In genomic region chr22:24265734-24266133, GRCh38 we compare ENCODE assay signal across 24 cellular contexts. TPM values are rescaled to one million over a fixed set of nuclear protein-coding genes. Genes with fewer than 3 reads are reported as not detected.
DNase-seq lines count a peak whose midpoint lies in the region; ATAC-seq and TF ChIP-seq lines count a peak whose summit lies in the region.
"Had no signal": no experiment of that assay in that cellular context is flagged by ENCODE, and none has a peak within 500 bp of the region (broad histone marks: within the 10 kb centered on the region; RNA-seq: fewer than 3 reads in every experiment).

No MANE protein-coding gene starts in this region.

- H2AFZ ChIP-seq in mesenchymal stem cell (ENCODE audit: low read depth, low read length): no peak overlapping the region

- no peak overlapping the region for H3K23ac ChIP-seq in mesenchymal stem cell (ENCODE audit: low read length in 2 of 2)

- TF ChIP-seq CTCF in CD8-positive, alpha-beta T cell (IDR thresholded peaks at IDR 0.05): no peak
- no peak for TF ChIP-seq CTCF in GM10248 (IDR thresholded peaks at IDR 0.05; ENCODE audit: control extremely low read depth, extremely low read depth, low read depth, missing control alignments)

- peak; percentile 48 for DNase-seq in EH (ENCODE audit: low read depth)
- DNase-seq in M059J (ENCODE audit: low read depth): peak; percentile 48
- DNase-seq in adipocyte (ENCODE audit: low read depth): peak; percentile 18
- no peak for DNase-seq in mesenchymal stem cell
- DNase-seq in CD8-positive, alpha-beta T cell: no peak
- DNase-seq in GM10248 (ENCODE audit: extremely low spot score): no peak
- DNase-seq: activated CD4-positive, alpha-beta memory T cell treated with anti-CD3 and anti-CD28 coated beads, Interleukin-2, amount 10 ng/mL, durations not matched to agents 7 days and 5 days; activated CD4-positive, alpha-beta T cell treated with anti-CD3 and anti-CD28 coated beads for 1 hour; activated CD8-positive, alpha-beta memory T cell treated with anti-CD3 and anti-CD28 coated beads, Interleukin-2, amount 50 U/mL, for 48 hours; activated naive CD4-positive, alpha-beta T cell treated with anti-CD3 and anti-CD28 coated beads, Interleukin-2, amount 10 ng/mL, durations not matched to agents 7 days and 5 days; body of pancreas; DMS79 treated with DMSO at 0.1 percent for 48 hours; NCI-H146; NCI-H748 treated with DMSO at 0.1 percent for 48 hours; pancreas; T-helper 2 cell; transverse colon had no signal

- no peak overlapping the region for H3K4me2 ChIP-seq in mesenchymal stem cell (ENCODE audit: low read length, poor library complexity, severe bottlenecking)

- no peak overlapping the region for H2AK5ac ChIP-seq in mesenchymal stem cell (ENCODE audit: low read length, severe bottlenecking)

- H3K18ac ChIP-seq in mesenchymal stem cell (ENCODE audit: low read depth in 1 of 2, low read length in 2 of 2): peak overlapping the region; percentile 52 to 78

- H2BK120ac ChIP-seq in mesenchymal stem cell (ENCODE audit: low read depth, low read length): peak overlapping the region; percentile 6

- H3K4me1 ChIP-seq in adipocyte (ENCODE audit: control insufficient read depth, insufficient read depth, low read length): peaks cover 5% of the 10 kb centered on the region
- peaks cover 2% of the 10 kb centered on the region for H3K4me1 ChIP-seq in mesenchymal stem cell (ENCODE audit: control insufficient read depth, insufficient read depth, low read depth, low read length)
- H3K4me1 ChIP-seq in CD8-positive, alpha-beta T cell (ENCODE audit: insufficient read depth, low read length): no peaks in the 10 kb centered on the region
- H3K4me1 ChIP-seq: body of pancreas, pancreas had no signal

- no peak overlapping the region for H3K27ac Mint-ChIP-seq in CD8-positive, alpha-beta T cell
- H3K27ac Mint-ChIP-seq: activated CD4-positive, alpha-beta memory T cell treated with anti-CD3 and anti-CD28 coated beads, Interleukin-2, amount 10 ng/mL, durations not matched to agents 7 days and 5 days; activated naive CD4-positive, alpha-beta T cell treated with anti-CD3 and anti-CD28 coated beads, Interleukin-2, amount 10 ng/mL, durations not matched to agents 7 days and 5 days; activated T-helper 1 cell treated with anti-CD3 and anti-CD28 coated beads, Interleukin-12 subunit alpha, Interleukin-12 subunit beta, Interleukin-2, Interleukin-4 antibody, amounts not matched to agents 30 ng/mL and 10 ng/mL and 1 ng/mL, durations not matched to agents 14 hours and 24 hours and 36 hours; stimulated activated effector memory CD8-positive, alpha-beta T cell treated with anti-CD3 and anti-CD28 coated beads, Interleukin-12 subunit alpha, Interleukin-12 subunit beta, amount 100 ng/mL, for 72 hours had no signal

- peak overlapping the region; percentile 40 to 81 for H3K4ac ChIP-seq in mesenchymal stem cell (ENCODE audit: low read depth in 1 of 2, low read length in 2 of 2)

- H3K36me3 ChIP-seq in adipocyte (ENCODE audit: control insufficient read depth, insufficient read depth, low read length, severe bottlenecking) (no peaks in the 10 kb centered on the region), mesenchymal stem cell (ENCODE audit: control insufficient read depth in 1 of 2, insufficient read depth in 2 of 2, low read depth in 1 of 2, low read length in 2 of 2) (no peaks in the 10 kb centered on the region)
- H3K36me3 ChIP-seq in CD8-positive, alpha-beta T cell (ENCODE audit: insufficient read depth, low read length): no peaks in the 10 kb centered on the region
- H3K36me3 ChIP-seq: pancreas, transverse colon had no signal

- H3K9ac ChIP-seq in adipocyte (ENCODE audit: low read length) (no peak overlapping the region), mesenchymal stem cell (ENCODE audit: low read length) (no peak overlapping the region)

- POLR2A ChIA-PET in CD8-positive, alpha-beta T cell (lab: Charles Lee): no interaction called here
- POLR2A ChIA-PET in GM10248 (lab: Yijun Ruan, JAX): no interaction called here

- no peak overlapping the region for H2BK15ac ChIP-seq in mesenchymal stem cell (ENCODE audit: low read depth, poor library complexity, severe bottlenecking)

- no peaks in the 10 kb centered on the region for H3K9me3 Mint-ChIP-seq in CD8-positive, alpha-beta T cell
- H3K9me3 Mint-ChIP-seq: activated CD4-positive, alpha-beta memory T cell treated with anti-CD3 and anti-CD28 coated beads, Interleukin-2, amount 10 ng/mL, durations not matched to agents 7 days and 5 days; activated naive CD4-positive, alpha-beta T cell treated with anti-CD3 and anti-CD28 coated beads, Interleukin-2, amount 10 ng/mL, durations not matched to agents 7 days and 5 days; activated T-helper 1 cell treated with anti-CD3 and anti-CD28 coated beads, Interleukin-12 subunit alpha, Interleukin-12 subunit beta, Interleukin-2, Interleukin-4 antibody, amounts not matched to agents 30 ng/mL and 10 ng/mL and 1 ng/mL, durations not matched to agents 14 hours and 24 hours and 36 hours; CD14-positive monocyte; stimulated activated effector memory CD8-positive, alpha-beta T cell treated with anti-CD3 and anti-CD28 coated beads, Interleukin-12 subunit alpha, Interleukin-12 subunit beta, amount 100 ng/mL, for 72 hours had no signal

- H3K36me3 Mint-ChIP-seq in CD8-positive, alpha-beta T cell: no peaks in the 10 kb centered on the region
- H3K36me3 Mint-ChIP-seq: activated naive CD4-positive, alpha-beta T cell treated with anti-CD3 and anti-CD28 coated beads, Interleukin-2, amount 10 ng/mL, durations not matched to agents 7 days and 5 days; CD14-positive monocyte had no signal

- H2BK12ac ChIP-seq in mesenchymal stem cell (ENCODE audit: low read length in 2 of 2): peak overlapping the region; percentile 33 to 61

- no peak overlapping the region for H3K4me3 Mint-ChIP-seq in CD8-positive, alpha-beta T cell
- H3K4me3 Mint-ChIP-seq: activated CD4-positive, alpha-beta memory T cell treated with anti-CD3 and anti-CD28 coated beads, Interleukin-2, amount 10 ng/mL, durations not matched to agents 7 days and 5 days; activated naive CD4-positive, alpha-beta T cell treated with anti-CD3 and anti-CD28 coated beads, Interleukin-2, amount 10 ng/mL, durations not matched to agents 7 days and 5 days; activated T-helper 1 cell treated with anti-CD3 and anti-CD28 coated beads, Interleukin-12 subunit alpha, Interleukin-12 subunit beta, Interleukin-2, Interleukin-4 antibody, amounts not matched to agents 30 ng/mL and 10 ng/mL and 1 ng/mL, durations not matched to agents 14 hours and 24 hours and 36 hours; CD14-positive monocyte; stimulated activated effector memory CD8-positive, alpha-beta T cell treated with anti-CD3 and anti-CD28 coated beads, Interleukin-12 subunit alpha, Interleukin-12 subunit beta, amount 100 ng/mL, for 72 hours had no signal

- no peak overlapping the region for H3K14ac ChIP-seq in mesenchymal stem cell (ENCODE audit: low read length in 2 of 2)

- no peaks in the 10 kb centered on the region for H3K79me1 ChIP-seq in mesenchymal stem cell (replicated peaks; ENCODE audit: low read length, poor library complexity, severe bottlenecking)

- peaks cover 2% of the 10 kb centered on the region for H3K4me1 Mint-ChIP-seq in CD8-positive, alpha-beta T cell (ENCODE audit: low read depth)

- H4K8ac ChIP-seq in mesenchymal stem cell (ENCODE audit: low read length): no peak overlapping the region

- H3K27me3 ChIP-seq in adipocyte (replicated peaks; ENCODE audit: control insufficient read depth, insufficient read depth, low read length): no peaks in the 10 kb centered on the region
- H3K27me3 ChIP-seq in mesenchymal stem cell (ENCODE audit: control insufficient read depth in 1 of 2, insufficient read depth in 1 of 2, low read length in 2 of 2): no peaks in the 10 kb centered on the region
- no peaks in the 10 kb centered on the region for H3K27me3 ChIP-seq in CD8-positive, alpha-beta T cell (ENCODE audit: insufficient read depth, low read length)
- H3K27me3 ChIP-seq: body of pancreas, pancreas, transverse colon had no signal

- ATAC-seq in CD8-positive, alpha-beta T cell: no peak
- no peak for ATAC-seq in GM21390 (IDR thresholded peaks at IDR 0.05; ENCODE audit: unreplicated experiment)
- ATAC-seq: body of pancreas; left lobe of liver; pancreas; stimulated activated effector memory CD8-positive, alpha-beta T cell treated with anti-CD3 and anti-CD28 coated beads, Interleukin-12 subunit alpha, Interleukin-12 subunit beta, amount 100 ng/mL, for 72 hours had no signal

- CTCF ChIA-PET in CD8-positive, alpha-beta T cell (lab: Charles Lee): no interaction called here
- CTCF ChIA-PET in GM10248 (lab: Yijun Ruan, JAX): no interaction called here

- H3K9me3 ChIP-seq in adipocyte (ENCODE audit: control insufficient read depth, low read length) (no peaks in the 10 kb centered on the region), mesenchymal stem cell (ENCODE audit: control insufficient read depth, low read length) (no peaks in the 10 kb centered on the region)
- H3K9me3 ChIP-seq in CD8-positive, alpha-beta T cell (ENCODE audit: low read length): no peaks in the 10 kb centered on the region
- H3K9me3 ChIP-seq: body of pancreas, pancreas, transverse colon had no signal

- no peak overlapping the region for H3K27ac ChIP-seq in mesenchymal stem cell (ENCODE audit: low read length, poor library complexity, severe bottlenecking)
- no peak overlapping the region for H3K27ac ChIP-seq in CD8-positive, alpha-beta T cell (ENCODE audit: low read depth, low read length)
- H3K27ac ChIP-seq: body of pancreas, HL-60, pancreas, RWPE1, transverse colon had no signal

- peak overlapping the region; percentile 53 for H4K91ac ChIP-seq in mesenchymal stem cell (ENCODE audit: low read length)

- H3K27me3 Mint-ChIP-seq in CD8-positive, alpha-beta T cell (ENCODE audit: low read depth): no peaks in the 10 kb centered on the region
- H3K27me3 Mint-ChIP-seq: activated CD4-positive, alpha-beta memory T cell treated with anti-CD3 and anti-CD28 coated beads, Interleukin-2, amount 10 ng/mL, durations not matched to agents 7 days and 5 days had no signal

- H2BK5ac ChIP-seq in mesenchymal stem cell (ENCODE audit: low read depth, low read length, poor library complexity, severe bottlenecking): no peak overlapping the region

- intact Hi-C loops in CD8-positive, alpha-beta T cell (cut with DNase I, micrococcal nuclease): no loop called here

- H3K4me3 ChIP-seq in adipocyte (ENCODE audit: low read length): no peak overlapping the region
- no peak overlapping the region for H3K4me3 ChIP-seq in mesenchymal stem cell (ENCODE audit: insufficient read depth in 1 of 2, low read depth in 1 of 2, low read length in 2 of 2)
- H3K4me3 ChIP-seq in CD8-positive, alpha-beta T cell (ENCODE audit: low read depth, low read length): no peak overlapping the region
- H3K4me3 ChIP-seq: body of pancreas, pancreas, transverse colon had no signal

RNA-seq across cellular contexts. Expression of gene SPECC1L, which starts 4.9 kb away (rescaled TPM):
- 13.9 and 22.4 TPM in 2 replicates for total RNA-seq in M059J (2014; rRNA removed; shearing (Covaris generic))
- polyA plus RNA-seq in mesenchymal stem cell (2013, experiment 1 of 2): 28.6 TPM
- 31.0 TPM for polyA plus RNA-seq in mesenchymal stem cell (2013, experiment 2 of 2)
- total RNA-seq in CD8-positive, alpha-beta T cell: 10 to 100 TPM; 24.7 to 28.6 TPM

RNA-seq across cellular contexts. Expression of gene GGT5, which starts 20.9 kb away (rescaled TPM):
- not detected in 2 replicates for total RNA-seq in M059J (2014; rRNA removed; shearing (Covaris generic))
- polyA plus RNA-seq in mesenchymal stem cell (2013, experiment 1 of 2): 181 TPM
- 135 TPM for polyA plus RNA-seq in mesenchymal stem cell (2013, experiment 2 of 2)
- total RNA-seq in CD8-positive, alpha-beta T cell: not detected
- total RNA-seq: activated CD4-positive, alpha-beta memory T cell treated with anti-CD3 and anti-CD28 coated beads, Interleukin-2, amount 10 ng/mL, durations not matched to agents 7 days and 5 days; activated T-helper 1 cell treated with anti-CD3 and anti-CD28 coated beads, Interleukin-12 subunit alpha, Interleukin-12 subunit beta, Interleukin-2, Interleukin-4 antibody, amounts not matched to agents 30 ng/mL and 10 ng/mL and 1 ng/mL, durations not matched to agents 14 hours and 24 hours and 36 hours had no signal

Comparison
In these comparisons a context has a peak if more than half of its experiments do, and no peak if none do; other contexts are left out.
1. DNase-seq: peak in EH (single experiment), M059J (single experiment) and adipocyte (single experiment); none in mesenchymal stem cell (single experiment), CD8-positive, alpha-beta T cell (0 of 7) and GM10248 (single experiment).